In genomic region chr14:23366163-23366921, GRCh38 we compare ENCODE assay signal across 8 cellular contexts. TPM values are rescaled to one million over a fixed set of nuclear protein-coding genes. Genes with fewer than 3 reads are reported as not detected.
A peak's percentile ranks its signal among the peaks of the same experiment; 100 is the strongest.
DNase-seq lines count a peak whose midpoint lies in the region; ATAC-seq and TF ChIP-seq lines count a peak whose summit lies in the region.

No MANE protein-coding gene starts in this region.

- intact Hi-C loops in lower leg skin (cut with DNase I; ENCODE audit: low total_unique reads) = no loop called here
- intact Hi-C loops in thyroid gland (cut with DNase I) = no loop called here

- no peak overlapping the region for H3K27ac Mint-ChIP-seq in activated T-helper 17 cell treated with anti-CD3 and anti-CD28 coated beads, Interleukin-2, amount 50 U/mL, for 72 hours

- peak overlapping the region; percentile 84 to 88 (median 84) for H3K27ac ChIP-seq in thyroid gland

- H3K9me3 ChIP-seq in endocrine pancreas (ENCODE audit: control insufficient read depth, low read length) (no peaks in the 10 kb centered on the region), thyroid gland (no peaks in the 10 kb centered on the region)

- ATAC-seq in activated T-helper 17 cell treated with anti-CD3 and anti-CD28 coated beads, Interleukin-2, amount 50 U/mL, for 72 hours (replicated peaks) = no peak

- no peaks in the 10 kb centered on the region for H3K36me3 ChIP-seq in endocrine pancreas (ENCODE audit: control insufficient read depth, insufficient read depth, low read length)
- H3K36me3 ChIP-seq in thyroid gland = no peaks in the 10 kb centered on the region

- no peaks in the 10 kb centered on the region for H3K4me1 ChIP-seq in endocrine pancreas (ENCODE audit: control insufficient read depth, insufficient read depth, low read length)
- peaks cover 3 to 13% of the 10 kb centered on the region in 2 donors for H3K4me1 ChIP-seq in thyroid gland

- no peaks in the 10 kb centered on the region for H3K4me1 Mint-ChIP-seq in activated T-helper 17 cell treated with anti-CD3 and anti-CD28 coated beads, Interleukin-2, amount 50 U/mL, for 72 hours

- DNase-seq in NCI-H2196 treated with DMSO at 0.1 percent for 48 hours (lab: John Stamatoyannopoulos, UW; ENCODE audit: unreplicated experiment) (peak; percentile 33), lower leg skin (ENCODE audit: low spot score in 2 of 2) (peak; percentile 69 to 91), thyroid gland (peak; percentile 65 to 67), GOT3 (lab: John Stamatoyannopoulos, UW) (no peak), NCI-H187 (lab: John Stamatoyannopoulos, UW) (no peak)
- no peak for DNase-seq in activated CD8-positive, alpha-beta memory T cell treated with anti-CD3 and anti-CD28 coated beads, Interleukin-2, amount 50 U/mL, for 48 hours

- no peaks in the 10 kb centered on the region for H3K9me3 Mint-ChIP-seq in activated T-helper 17 cell treated with anti-CD3 and anti-CD28 coated beads, Interleukin-2, amount 50 U/mL, for 72 hours

- no peak for TF ChIP-seq CTCF in lower leg skin (IDR thresholded peaks at IDR 0.05)
- TF ChIP-seq CTCF in thyroid gland (IDR thresholded peaks at IDR 0.05) = no peak

- no peak for TF ChIP-seq POLR2A in lower leg skin (IDR thresholded peaks at IDR 0.05)
- TF ChIP-seq POLR2A in thyroid gland (IDR thresholded peaks at IDR 0.05) = peak in 1 of 2 donors; percentile 82

- H3K4me3 ChIP-seq in endocrine pancreas (ENCODE audit: control insufficient read depth, insufficient read depth, low read length) (no peak overlapping the region), lower leg skin (ENCODE audit: low read depth, poor library complexity, severe bottlenecking) (peak overlapping the region; percentile 72), thyroid gland (replicated peaks in 1 of 3) (peak overlapping the region; percentile 23 to 63 (median 63))

- H3K4me3 Mint-ChIP-seq in activated T-helper 17 cell treated with anti-CD3 and anti-CD28 coated beads, Interleukin-2, amount 50 U/mL, for 72 hours = no peak overlapping the region

- peaks cover 29% of the 10 kb centered on the region for H3K27me3 Mint-ChIP-seq in activated T-helper 17 cell treated with anti-CD3 and anti-CD28 coated beads, Interleukin-2, amount 50 U/mL, for 72 hours

- H3K9ac ChIP-seq in endocrine pancreas (ENCODE audit: control insufficient read depth, insufficient read depth, low read length) = peak overlapping the region; percentile 1

- H3K27me3 ChIP-seq in endocrine pancreas (ENCODE audit: control insufficient read depth, insufficient read depth, low read length) (no peaks in the 10 kb centered on the region), thyroid gland (no peaks in the 10 kb centered on the region)

- 11% methylated on average over 47 to 48 of the region's 48 CpGs for WGBS in lower leg skin, 2 donors
- WGBS in thyroid gland, 2 donors = 5 to 14% methylated on average over 18 to 36 of the region's 48 CpGs

- H3K36me3 Mint-ChIP-seq in activated T-helper 17 cell treated with anti-CD3 and anti-CD28 coated beads, Interleukin-2, amount 50 U/mL, for 72 hours (ENCODE audit: low read depth) = no peaks in the 10 kb centered on the region

RNA-seq across cellular contexts. Expression of gene EFS, which starts 1.4 kb away (rescaled TPM):
- total RNA-seq in lower leg skin (10 to 100 TPM; 38.7 to 73.2 (median 53.5) TPM), thyroid gland (10 to 100 TPM in 1 of 4 donors, 1 to 10 TPM in 3; 7.0 to 12.9 (median 8.6) TPM)
- total RNA-seq in activated T-helper 17 cell treated with anti-CD3 and anti-CD28 coated beads, Interleukin-2, amount 50 U/mL, for 72 hours = not detected

RNA-seq across cellular contexts. Expression of gene IL25, which starts 6.3 kb away (rescaled TPM):
- total RNA-seq in lower leg skin = not detected
- total RNA-seq in thyroid gland = not detected
- total RNA-seq in activated T-helper 17 cell treated with anti-CD3 and anti-CD28 coated beads, Interleukin-2, amount 50 U/mL, for 72 hours = not detected

RNA-seq across cellular contexts. Expression of gene CMTM5, which starts 10.5 kb away (rescaled TPM):
- total RNA-seq in lower leg skin (under 1 TPM in 2 of 4 donors, not detected in 2; 0.38 to 0.58 TPM), thyroid gland (1 to 10 TPM in 1 of 4 donors, not detected in 3; 1.5 TPM)
- not detected for total RNA-seq in activated T-helper 17 cell treated with anti-CD3 and anti-CD28 coated beads, Interleukin-2, amount 50 U/mL, for 72 hours

RNA-seq across cellular contexts. Expression of gene SLC22A17, which starts 13.7 kb away (rescaled TPM):
- total RNA-seq in lower leg skin (10 to 100 TPM; 16.1 to 33.0 (median 17.9) TPM), thyroid gland (10 to 100 TPM; 27.5 to 94.2 (median 53.7) TPM)
- total RNA-seq in activated T-helper 17 cell treated with anti-CD3 and anti-CD28 coated beads, Interleukin-2, amount 50 U/mL, for 72 hours = 1 to 10 TPM; 2.2 to 3.0 TPM

RNA-seq across cellular contexts. Expression of gene MYH6, which starts 41.7 kb away (rescaled TPM):
- under 1 TPM in 1 of 4 donors, not detected in 3; 0.20 TPM for total RNA-seq in lower leg skin
- not detected for total RNA-seq in thyroid gland
- under 1 TPM; 0.71 to 0.82 TPM for total RNA-seq in activated T-helper 17 cell treated with anti-CD3 and anti-CD28 coated beads, Interleukin-2, amount 50 U/mL, for 72 hours

Comparison
In these comparisons a context has a peak if more than half of its experiments do, and no peak if none do; other contexts are left out.
1. DNase-seq: peak in NCI-H2196 treated with DMSO at 0.1 percent for 48 hours (single experiment), lower leg skin (2 of 2) and thyroid gland (2 of 2); none in GOT3 (single experiment), NCI-H187 (0 of 2) and activated CD8-positive, alpha-beta memory T cell treated with anti-CD3 and anti-CD28 coated beads, Interleukin-2, amount 50 U/mL, for 48 hours (single experiment).
2. RNA of gene EFS, which starts 1.4 kb away (total RNA-seq): 38.7 to 73.2 TPM in lower leg skin and 7.0 to 12.9 TPM in thyroid gland; not detected in activated T-helper 17 cell treated with anti-CD3 and anti-CD28 coated beads, Interleukin-2, amount 50 U/mL, for 72 hours; every median in the first group is over 4 times any median in the second.